ENCODE assay signal across 9 cellular contexts in genomic region chr1:231931846-231932454, GRCh38.
DNase-seq lines count a peak whose midpoint lies in the region; ATAC-seq and TF ChIP-seq lines count a peak whose summit lies in the region.
"Had no signal": no experiment of that assay in that cellular context is flagged by ENCODE, and none has a peak within 500 bp of the region (broad histone marks: within the 10 kb centered on the region; RNA-seq: fewer than 3 reads in every experiment).

No MANE protein-coding gene starts in this region.

- no peak overlapping the region for H3K4me3 Mint-ChIP-seq in activated CD8-positive, alpha-beta T cell treated with anti-CD3 and anti-CD28 coated beads, Interleukin-2, amount 10 ng/mL, durations not matched to agents 7 days and 5 days
- no peak overlapping the region for H3K4me3 Mint-ChIP-seq in immature natural killer cell
- H3K4me3 Mint-ChIP-seq: central memory CD8-positive, alpha-beta T cell had no signal

- H3K4me3 ChIP-seq in AG10803 (ENCODE audit: low read length) (no peak overlapping the region), tibial artery (no peak overlapping the region)

- H3K9me3 ChIP-seq in tibial artery: peaks cover 0 to 14% (median 0%) of the 10 kb centered on the region in 3 donors

- CTCF ChIA-PET in HEK293T (lab: Yijun Ruan, JAX): interaction anchor here (0.6 kb wide), 1 partner anchor 530 kb away, joined by 3 read pairs; no protein-coding TSS in a partner anchor
- CTCF ChIA-PET in activated CD8-positive, alpha-beta T cell treated with anti-CD3 and anti-CD28 coated beads, Interleukin-2, amount 10 ng/mL, durations not matched to agents 7 days and 5 days (lab: Charles Lee): interaction anchor here (0.8 to 2.6 kb wide), 7 partner anchors 10 to 66 kb away, joined by 3 to 9 read pairs (median 4); no protein-coding TSS in a partner anchor

- H3K4me1 ChIP-seq in tibial artery: no peaks in the 10 kb centered on the region

- no peaks in the 10 kb centered on the region for H3K36me3 ChIP-seq in tibial artery

- intact Hi-C loops in tibial artery (cut with DNase I; ENCODE audit: low total_unique reads): no loop called here

- H3K36me3 Mint-ChIP-seq in activated CD8-positive, alpha-beta T cell treated with anti-CD3 and anti-CD28 coated beads, Interleukin-2, amount 10 ng/mL, durations not matched to agents 7 days and 5 days (ENCODE audit: low read depth): peaks cover 2% of the 10 kb centered on the region
- no peaks in the 10 kb centered on the region for H3K36me3 Mint-ChIP-seq in immature natural killer cell

- H3K27ac ChIP-seq in tibial artery: no peak overlapping the region

- no peak overlapping the region for H3K27ac Mint-ChIP-seq in activated CD8-positive, alpha-beta T cell treated with anti-CD3 and anti-CD28 coated beads, Interleukin-2, amount 10 ng/mL, durations not matched to agents 7 days and 5 days
- no peak overlapping the region for H3K27ac Mint-ChIP-seq in immature natural killer cell

- DNase-seq in AG10803 (ENCODE audit: low read depth) (no peak), HEK293T (ENCODE audit: extremely low spot score) (peak; percentile 57), immature natural killer cell (peak; percentile 22 to 32 (median 30)), NCI-H2196 treated with DMSO at 0.1 percent for 48 hours (lab: John Stamatoyannopoulos, UW; ENCODE audit: unreplicated experiment) (no peak), tibial artery (no peak), dermis blood vessel endothelial cell (no peak), EL (no peak)
- peak; percentile 60 for DNase-seq in activated CD8-positive, alpha-beta T cell treated with anti-CD3 and anti-CD28 coated beads, Interleukin-2, amount 10 ng/mL, durations not matched to agents 7 days and 5 days

- TF ChIP-seq CTCF in AG10803 (conservative IDR thresholded peaks at IDR 0.05; ENCODE audit: low read length): peak; percentile 47
- TF ChIP-seq CTCF in tibial artery (IDR thresholded peaks at IDR 0.05): peak in 1 of 2 experiments; percentile 13

- peaks cover 6% of the 10 kb centered on the region for H3K9me3 Mint-ChIP-seq in activated CD8-positive, alpha-beta T cell treated with anti-CD3 and anti-CD28 coated beads, Interleukin-2, amount 10 ng/mL, durations not matched to agents 7 days and 5 days (ENCODE audit: insufficient read depth)
- H3K9me3 Mint-ChIP-seq in immature natural killer cell: peaks cover 0 to 10% (median 2%) of the 10 kb centered on the region in 6 donors
- H3K9me3 Mint-ChIP-seq: central memory CD8-positive, alpha-beta T cell had no signal

- H3K27me3 ChIP-seq in tibial artery: no peaks in the 10 kb centered on the region

- POLR2A ChIA-PET in HEK293T (lab: Yijun Ruan, JAX): no interaction called here
- POLR2A ChIA-PET in activated CD8-positive, alpha-beta T cell treated with anti-CD3 and anti-CD28 coated beads, Interleukin-2, amount 10 ng/mL, durations not matched to agents 7 days and 5 days (lab: Charles Lee): no interaction called here

- H3K27me3 Mint-ChIP-seq in activated CD8-positive, alpha-beta T cell treated with anti-CD3 and anti-CD28 coated beads, Interleukin-2, amount 10 ng/mL, durations not matched to agents 7 days and 5 days (ENCODE audit: low read depth): no peaks in the 10 kb centered on the region
- H3K27me3 Mint-ChIP-seq in immature natural killer cell (ENCODE audit: low read depth in 3 of 3): peaks cover 0 to 6% (median 4%) of the 10 kb centered on the region in 3 donors

- no peak for ATAC-seq in activated CD8-positive, alpha-beta T cell treated with anti-CD3 and anti-CD28 coated beads, Interleukin-2, amount 10 ng/mL, durations not matched to agents 7 days and 5 days

- H3K4me1 Mint-ChIP-seq in activated CD8-positive, alpha-beta T cell treated with anti-CD3 and anti-CD28 coated beads, Interleukin-2, amount 10 ng/mL, durations not matched to agents 7 days and 5 days (ENCODE audit: low read depth): peaks cover 5% of the 10 kb centered on the region
- peaks cover 0 to 8% of the 10 kb centered on the region in 2 donors for H3K4me1 Mint-ChIP-seq in immature natural killer cell

TF ChIP-seq in HEK293T, 16 proteins besides CTCF, POLR2A, EP300 and RAD21:
- TF ChIP-seq L3MBTL2 (conservative IDR thresholded peaks at IDR 0.05) (no peak), NFRKB (IDR thresholded peaks at IDR 0.05) (no peak), ARNT (IDR thresholded peaks at IDR 0.05) (no peak), FOXA1 (IDR thresholded peaks at IDR 0.05) (no peak)

Comparison
In these comparisons a context has a peak if more than half of its experiments do, and no peak if none do; other contexts are left out.
1. DNase-seq: peak in HEK293T (single experiment), activated CD8-positive, alpha-beta T cell treated with anti-CD3 and anti-CD28 coated beads, Interleukin-2, amount 10 ng/mL, durations not matched to agents 7 days and 5 days (single experiment) and immature natural killer cell (3 of 3); none in AG10803 (single experiment), NCI-H2196 treated with DMSO at 0.1 percent for 48 hours (single experiment), tibial artery (0 of 2), dermis blood vessel endothelial cell (single experiment) and EL (single experiment).